8 cellular contexts compared by ENCODE assay signal in genomic region chr12:4270670-4271432, GRCh38. TPM values are rescaled to one million over a fixed set of nuclear protein-coding genes. Genes with fewer than 3 reads are reported as not detected.
DNase-seq lines count a peak whose midpoint lies in the region; ATAC-seq and TF ChIP-seq lines count a peak whose summit lies in the region.

No MANE protein-coding gene starts in this region.

- DNase-seq in SK-N-SH (peak; percentile 38), epithelial cell of proximal tubule (ENCODE audit: low read depth) (no peak), natural killer cell (peak; percentile 46), upper lobe of left lung (peak; percentile 73 to 87), NCI-H1436 (lab: John Stamatoyannopoulos, UW) (no peak), kidney glomerular epithelial cell (lab: John Stamatoyannopoulos, UW) (no peak)
- peak; percentile 75 for DNase-seq in activated CD8-positive, alpha-beta memory T cell treated with anti-CD3 and anti-CD28 coated beads, Interleukin-2, amount 10 ng/mL, durations not matched to agents 7 days and 5 days

- POLR2A ChIA-PET in SK-N-SH (lab: Yijun Ruan, JAX), result no interaction called here

- peaks cover 94% of the 10 kb centered on the region for H3K27me3 ChIP-seq in SK-N-SH (ENCODE audit: insufficient read depth)
- H3K27me3 ChIP-seq in upper lobe of left lung, result peaks cover 1 to 38% (median 20%) of the 10 kb centered on the region in 4 donors

- no peaks in the 10 kb centered on the region for H3K9me2 ChIP-seq in SK-N-SH

- ATAC-seq in SK-N-SH treated with all-trans-retinoic acid at 6 μM for 48 hours (no peak), natural killer cell (no peak), upper lobe of left lung (ENCODE audit: low FRiP score in 2 of 2) (peak in 1 of 2 donors; percentile 14)
- ATAC-seq in activated CD8-positive, alpha-beta memory T cell treated with anti-CD3 and anti-CD28 coated beads, Interleukin-2, amount 10 ng/mL, durations not matched to agents 7 days and 5 days, result no peak

- no peaks in the 10 kb centered on the region for H3F3A ChIP-seq in SK-N-SH (replicated peaks; ENCODE audit: insufficient read depth)

- intact Hi-C loops in natural killer cell (cut with micrococcal nuclease), result loop anchor here (5.0 kb wide), 1 partner anchor 399 kb away; the partner anchor contains the start of gene PARP11

- TF ChIP-seq POLR2A in upper lobe of left lung (IDR thresholded peaks at IDR 0.05), result no peak

- no peaks in the 10 kb centered on the region for H3K9me3 ChIP-seq in SK-N-SH
- no peaks in the 10 kb centered on the region for H3K9me3 ChIP-seq in upper lobe of left lung

- H3K36me3 Mint-ChIP-seq in activated CD8-positive, alpha-beta memory T cell treated with anti-CD3 and anti-CD28 coated beads, Interleukin-2, amount 10 ng/mL, durations not matched to agents 7 days and 5 days, result peaks cover 24% of the 10 kb centered on the region
- no peaks in the 10 kb centered on the region for H3K36me3 Mint-ChIP-seq in natural killer cell

- peaks cover 6% of the 10 kb centered on the region for H3K27me3 Mint-ChIP-seq in activated CD8-positive, alpha-beta memory T cell treated with anti-CD3 and anti-CD28 coated beads, Interleukin-2, amount 10 ng/mL, durations not matched to agents 7 days and 5 days
- peaks cover 0 to 8% of the 10 kb centered on the region in 2 donors for H3K27me3 Mint-ChIP-seq in natural killer cell (ENCODE audit: low read depth in 2 of 2)

- H3K4me3 Mint-ChIP-seq in activated CD8-positive, alpha-beta memory T cell treated with anti-CD3 and anti-CD28 coated beads, Interleukin-2, amount 10 ng/mL, durations not matched to agents 7 days and 5 days, result peak overlapping the region; percentile 88
- H3K4me3 Mint-ChIP-seq in natural killer cell, result peak overlapping the region; percentile 99

- peaks cover 0 to 4% of the 10 kb centered on the region in 2 experiments; a peak in 2 of 4 replicates for H3K4me1 ChIP-seq in SK-N-SH (ENCODE audit: control insufficient read depth in 1 of 2, insufficient read depth in 2 of 2, low read depth in 1 of 2, low read length in 1 of 2)
- H3K4me1 ChIP-seq in upper lobe of left lung, result peaks cover 56 to 73% (median 62%) of the 10 kb centered on the region in 4 donors

- H4K20me1 ChIP-seq in SK-N-SH (ENCODE audit: insufficient read depth), result no peaks in the 10 kb centered on the region; the same call in 1 of the 2 replicates

- CTCF ChIA-PET in SK-N-SH (lab: Yijun Ruan, JAX), result interaction anchor here (1.0 to 4.6 kb wide), 2 partner anchors 163 to 385 kb away, joined by 3 to 23 read pairs; no protein-coding TSS in a partner anchor
- CTCF ChIA-PET in activated CD8-positive, alpha-beta memory T cell treated with anti-CD3 and anti-CD28 coated beads, Interleukin-2, amount 10 ng/mL, durations not matched to agents 7 days and 5 days (lab: Charles Lee), result interaction anchor here (1.2 to 7.0 kb wide), 8 partner anchors 106 to 398 kb away, joined by 4 to 72 read pairs (median 18); partner anchors contain the start of gene PARP11

- no peaks in the 10 kb centered on the region for H3K36me3 ChIP-seq in SK-N-SH (replicated peaks in 1 of 2; ENCODE audit: control insufficient read depth in 1 of 2, insufficient read depth in 2 of 2, low read length in 1 of 2)
- no peaks in the 10 kb centered on the region for H3K36me3 ChIP-seq in upper lobe of left lung

- no peak overlapping the region for H2AFZ ChIP-seq in SK-N-SH (ENCODE audit: low read depth)

- TF ChIP-seq CTCF in SK-N-SH (IDR thresholded peaks at IDR 0.05), result no peak
- TF ChIP-seq CTCF in epithelial cell of proximal tubule (conservative IDR thresholded peaks at IDR 0.05; ENCODE audit: low read depth, low read length), result no peak
- TF ChIP-seq CTCF in natural killer cell (IDR thresholded peaks at IDR 0.05), result no peak
- no peak for TF ChIP-seq CTCF in upper lobe of left lung (IDR thresholded peaks at IDR 0.05)

- H3K27ac ChIP-seq in SK-N-SH (ENCODE audit: low read depth in 2 of 2, low read length in 1 of 2) (no peak overlapping the region), upper lobe of left lung (peak overlapping the region; percentile 64 to 92 (median 82))

- TF ChIP-seq RAD21 in SK-N-SH (IDR thresholded peaks at IDR 0.05; ENCODE audit: low read length), result no peak

- no peaks in the 10 kb centered on the region for H3K9me3 Mint-ChIP-seq in activated CD8-positive, alpha-beta memory T cell treated with anti-CD3 and anti-CD28 coated beads, Interleukin-2, amount 10 ng/mL, durations not matched to agents 7 days and 5 days (ENCODE audit: low read depth)
- no peaks in the 10 kb centered on the region for H3K9me3 Mint-ChIP-seq in natural killer cell

- H3K9ac ChIP-seq in SK-N-SH, result no peak overlapping the region

- peak overlapping the region; percentile 100 for H3K27ac Mint-ChIP-seq in activated CD8-positive, alpha-beta memory T cell treated with anti-CD3 and anti-CD28 coated beads, Interleukin-2, amount 10 ng/mL, durations not matched to agents 7 days and 5 days
- peak overlapping the region; percentile 92 to 98 for H3K27ac Mint-ChIP-seq in natural killer cell

- 4% methylated on average over 26 of the region's 48 CpGs for WGBS in SK-N-SH (ENCODE audit: low lambda C conversion rate)
- WGBS in upper lobe of left lung, 2 donors, result 2 to 3% methylated on average over 9 to 45 of the region's 48 CpGs

- peaks cover 25% of the 10 kb centered on the region for H3K4me1 Mint-ChIP-seq in activated CD8-positive, alpha-beta memory T cell treated with anti-CD3 and anti-CD28 coated beads, Interleukin-2, amount 10 ng/mL, durations not matched to agents 7 days and 5 days
- H3K4me1 Mint-ChIP-seq in natural killer cell, result peaks cover 29 to 50% of the 10 kb centered on the region in 2 donors

- H3K79me2 ChIP-seq in SK-N-SH (ENCODE audit: insufficient read depth), result no peaks in the 10 kb centered on the region

- H3K4me2 ChIP-seq in SK-N-SH, result 0 out of 2 replicates have a peak overlapping the region, but pooled peaks have one; percentile 33

- H3K4me3 ChIP-seq in SK-N-SH (ENCODE audit: low read depth in 2 of 2, low read length in 1 of 2), result no peak overlapping the region
- H3K4me3 ChIP-seq in epithelial cell of proximal tubule (ENCODE audit: low read depth, low read length), result peak overlapping the region; percentile 43
- peak overlapping the region in 3 of 4 donors; percentile 62 to 74 (median 71) for H3K4me3 ChIP-seq in upper lobe of left lung

- TF ChIP-seq EP300 in SK-N-SH (IDR thresholded peaks at IDR 0.05; ENCODE audit: borderline replicate concordance in 1 of 2, low read depth in 1 of 2, low read length in 1 of 2), result no peak
- TF ChIP-seq EP300 in upper lobe of left lung (IDR thresholded peaks at IDR 0.05), result no peak

TF ChIP-seq in SK-N-SH, 30 proteins besides CTCF, POLR2A, EP300 and RAD21 (continues in another document):
- TF ChIP-seq TCF12 (IDR thresholded peaks at IDR 0.05) (no peak), NRF1 (IDR thresholded peaks at IDR 0.05; ENCODE audit: low read depth, low read length) (no peak), IRF3 (IDR thresholded peaks at IDR 0.05; ENCODE audit: low read depth, low read length) (no peak)

TF ChIP-seq in SK-N-SH treated with all-trans-retinoic acid at 6 μM for 48 hours, 23 proteins besides CTCF, POLR2A, EP300 and RAD21 (continues in another document):
- TF ChIP-seq CSRNP3 (CRISPR knock-in tag; IDR thresholded peaks at IDR 0.05) (no peak), ARNTL (CRISPR knock-in tag; IDR thresholded peaks at IDR 0.05; ENCODE audit: borderline replicate concordance, low read depth) (no peak), GLIS3 (CRISPR knock-in tag; IDR thresholded peaks at IDR 0.05) (no peak), ZC3H10 (CRISPR knock-in tag; IDR thresholded peaks at IDR 0.05) (no peak), ISL1 (CRISPR knock-in tag; IDR thresholded peaks at IDR 0.05) (no peak), ESRRG (CRISPR knock-in tag; IDR thresholded peaks at IDR 0.05) (no peak), RARB (CRISPR knock-in tag; IDR thresholded peaks at IDR 0.05) (no peak)

RNA-seq across cellular contexts. Expression of gene CCND2, which starts 2.7 kb away (rescaled TPM):
- not detected in 2 replicates for polyA plus RNA-seq in SK-N-SH (2012; rRNA removed)
- polyA plus RNA-seq in SK-N-SH (2012; cell fraction: cytosol; rRNA removed), result not detected in 2 replicates
- not detected in 2 replicates for polyA plus RNA-seq in SK-N-SH (2012; cell fraction: nucleus; rRNA removed)
- total RNA-seq in activated CD8-positive, alpha-beta memory T cell treated with anti-CD3 and anti-CD28 coated beads, Interleukin-2, amount 10 ng/mL, durations not matched to agents 7 days and 5 days, result 100 to 1,000 TPM; 492 to 862 TPM
- 6.4 and 14.8 TPM in 2 replicates for total RNA-seq in epithelial cell of proximal tubule
- total RNA-seq in natural killer cell, result 100 to 1,000 TPM; 164 to 247 (median 228) TPM
- 100 to 1,000 TPM in 1 of 6 donors, 10 to 100 TPM in 5; 47.1 to 101 (median 64.6) TPM for total RNA-seq in upper lobe of left lung

RNA-seq across cellular contexts. Expression of gene TIGAR, which starts 50.2 kb away (rescaled TPM):
- 8.3 and 11.2 TPM in 2 replicates for polyA plus RNA-seq in SK-N-SH (2012; rRNA removed)
- polyA plus RNA-seq in SK-N-SH (2012; cell fraction: cytosol; rRNA removed), result 14.3 and 24.2 TPM in 2 replicates
- polyA plus RNA-seq in SK-N-SH (2012; cell fraction: nucleus; rRNA removed), result 3.4 and 6.3 TPM in 2 replicates
- 10 to 100 TPM in 1 of 2 experiments, 1 to 10 TPM in 1; 7.6 to 18.1 TPM for total RNA-seq in activated CD8-positive, alpha-beta memory T cell treated with anti-CD3 and anti-CD28 coated beads, Interleukin-2, amount 10 ng/mL, durations not matched to agents 7 days and 5 days
- total RNA-seq in epithelial cell of proximal tubule, result 7.4 and 12.1 TPM in 2 replicates
- 1 to 10 TPM; 6.1 to 7.4 (median 7.3) TPM for total RNA-seq in natural killer cell
- total RNA-seq in upper lobe of left lung, result 10 to 100 TPM in 3 of 6 donors, 1 to 10 TPM in 3; 4.9 to 19.5 (median 10.4) TPM

Comparison
In these comparisons a context has a peak if more than half of its experiments do, and no peak if none do; other contexts are left out.
1. DNase-seq: peak in SK-N-SH (single experiment), activated CD8-positive, alpha-beta memory T cell treated with anti-CD3 and anti-CD28 coated beads, Interleukin-2, amount 10 ng/mL, durations not matched to agents 7 days and 5 days (single experiment), natural killer cell (single experiment) and upper lobe of left lung (2 of 2); none in epithelial cell of proximal tubule (single experiment), NCI-H1436 (single experiment) and kidney glomerular epithelial cell (single experiment).
2. H3K27ac ChIP-seq: peak in upper lobe of left lung (4 of 4); none in SK-N-SH (0 of 2).
3. H3K4me3 ChIP-seq: peak in epithelial cell of proximal tubule (single experiment) and upper lobe of left lung (3 of 4); none in SK-N-SH (0 of 2).